In genomic region chr12:48980389-48980952, GRCh38 we compare ENCODE assay signal across 1 cellular context.
TF ChIP-seq lines count a peak whose summit lies in the region.

No MANE protein-coding gene starts in this region.

TF ChIP-seq in IMR-90, 13 proteins besides CTCF, POLR2A, EP300 and RAD21:
- TF ChIP-seq NFE2L2 (IDR thresholded peaks at IDR 0.05; ENCODE audit: low read depth, low read length) (no peak), BHLHE40 (IDR thresholded peaks at IDR 0.05; ENCODE audit: low read depth, low read length) (no peak), MXI1 (IDR thresholded peaks at IDR 0.05; ENCODE audit: borderline replicate concordance, low read depth, low read length) (no peak), ELK1 (IDR thresholded peaks at IDR 0.05; ENCODE audit: borderline replicate concordance, low read depth, low read length) (no peak), MAZ (IDR thresholded peaks at IDR 0.05; ENCODE audit: borderline replicate concordance, low read depth, low read length) (no peak), RFX5 (IDR thresholded peaks at IDR 0.05; ENCODE audit: low read depth, low read length) (no peak)
TF ChIP-seq in IMR-90: peak in this region for 0.
